6 cellular contexts compared by ENCODE assay signal in genomic region chr7:52973126-52973525, GRCh38.
"Had no signal": no experiment of that assay in that cellular context is flagged by ENCODE, and none has a peak within 500 bp of the region (broad histone marks: within the 10 kb centered on the region; RNA-seq: fewer than 3 reads in every experiment).

No MANE protein-coding gene starts in this region.

- H3K4me2 ChIP-seq: KMS-11 had no signal

- H3K9ac ChIP-seq: KMS-11 had no signal

- H3K4me3 ChIP-seq: K562 had no signal

- DNase-seq: IMR-90, KBM-7, KG1 had no signal

- H3K27ac ChIP-seq: HL-60, KMS-11 had no signal
